ENCODE assay signal across 1 cellular context in the genomic region with DNA sequence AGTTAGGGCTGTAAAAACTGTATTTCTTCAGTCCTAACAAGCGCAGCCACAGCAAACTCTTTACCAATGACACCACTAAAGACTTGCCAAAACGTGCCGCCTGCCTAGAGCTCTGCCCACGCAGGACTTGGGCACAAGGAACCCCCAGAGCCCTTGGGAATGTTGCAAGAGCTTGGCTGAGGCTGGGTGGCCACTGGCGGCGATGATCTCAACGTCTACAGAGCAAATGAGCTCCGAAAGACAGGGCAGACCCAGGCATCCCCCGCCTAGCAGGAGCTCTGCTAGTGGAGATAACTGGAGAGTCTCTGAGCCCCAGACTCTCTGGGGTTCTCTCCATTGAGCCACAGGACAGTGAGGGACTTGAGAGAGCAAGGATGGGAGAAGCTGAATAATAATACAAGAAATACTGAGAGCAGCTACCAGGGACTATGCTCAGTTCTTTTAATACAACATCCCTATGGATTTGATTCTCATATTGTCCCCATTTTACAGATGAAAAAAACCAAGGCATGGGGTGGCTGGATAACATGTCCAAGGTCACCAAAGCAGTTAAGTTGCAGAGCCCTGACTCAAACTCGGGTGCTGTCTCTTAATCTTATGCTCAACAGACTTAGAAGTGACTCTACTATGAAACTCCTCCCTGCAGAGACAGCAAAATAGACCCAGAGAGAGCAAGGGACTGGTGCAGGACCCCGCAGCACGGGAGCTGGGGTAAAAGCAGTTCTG.
TF ChIP-seq lines count a peak whose summit lies in the region.

No MANE protein-coding gene starts in this region.

TF ChIP-seq in H1, 55 proteins besides CTCF, POLR2A, EP300 and RAD21:
- TF ChIP-seq KDM4A (IDR thresholded peaks at IDR 0.05; ENCODE audit: low read depth, low read length, severe bottlenecking) (no peak), RBBP5 (IDR thresholded peaks at IDR 0.05; ENCODE audit: borderline replicate concordance, low read depth, low read length) (no peak), SP1 (IDR thresholded peaks at IDR 0.05; ENCODE audit: low read depth, low read length) (no peak), SIRT6 (IDR thresholded peaks at IDR 0.05; ENCODE audit: low read length) (no peak), JUN (IDR thresholded peaks at IDR 0.05; ENCODE audit: low read depth, low read length) (no peak), CBX8 (IDR thresholded peaks at IDR 0.05; ENCODE audit: borderline replicate concordance, low read depth, low read length) (no peak), TAF1 (IDR thresholded peaks at IDR 0.05; ENCODE audit: low read depth, low read length) (no peak), SAP30 (IDR thresholded peaks at IDR 0.05; ENCODE audit: insufficient read depth, insufficient replicate concordance, low read length) (no peak), CHD2 (IDR thresholded peaks at IDR 0.05; ENCODE audit: low read length) (no peak), RNF2 (IDR thresholded peaks at IDR 0.05; ENCODE audit: borderline replicate concordance, low read depth, low read length, missing control alignments, poor library complexity, severe bottlenecking) (no peak), PHF8 (conservative IDR thresholded peaks at IDR 0.05; ENCODE audit: low read depth, low read length) (no peak), NANOG (IDR thresholded peaks at IDR 0.05; ENCODE audit: insufficient read depth, low read depth, low read length, poor library complexity, severe bottlenecking) (no peak), HDAC6 (IDR thresholded peaks at IDR 0.05; ENCODE audit: low read depth, low read length) (no peak), TBP (IDR thresholded peaks at IDR 0.05; ENCODE audit: low read depth, low read length) (no peak)
